ENCODE assay signal across 28 cellular contexts in the genomic region with DNA sequence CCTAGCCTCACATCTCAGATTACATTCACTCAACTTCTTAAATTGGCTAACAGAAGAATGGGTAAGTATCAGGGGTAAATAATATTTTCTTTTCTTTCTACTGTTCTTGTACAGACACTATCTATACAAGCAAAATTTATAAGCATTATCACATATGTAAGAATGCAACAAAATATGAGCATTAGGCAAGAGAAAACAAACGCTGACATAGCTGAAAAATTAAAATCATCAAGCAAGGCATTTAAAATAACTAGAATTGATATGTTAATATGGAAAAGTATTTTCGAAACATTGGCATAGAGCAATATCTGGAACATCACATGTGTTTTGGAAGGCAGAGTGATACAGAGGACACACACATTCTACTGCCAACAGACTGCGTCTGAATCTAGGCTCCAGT.
"Had no signal": no experiment of that assay in that cellular context is flagged by ENCODE, and none has a peak within 500 bp of the region (broad histone marks: within the 10 kb centered on the region; RNA-seq: fewer than 3 reads in every experiment).

No MANE protein-coding gene starts in this region.

- H2AFZ ChIP-seq: hepatocyte had no signal

- FAIRE-seq: endometrium, endothelial cell of umbilical vein, frontal cortex had no signal

- ATAC-seq: effector memory CD8-positive, alpha-beta T cell; esophagus mucosa; foreskin keratinocyte; gastrocnemius medialis; gastroesophageal sphincter; heart left ventricle; heart right ventricle had no signal

- H3K4me3 ChIP-seq: colonic mucosa, coronary artery, dorsolateral prefrontal cortex, esophagus muscularis mucosa, esophagus squamous epithelium, gastrocnemius medialis, gastroesophageal sphincter, heart left ventricle, heart right ventricle, hepatocyte had no signal

- H3K4me2 ChIP-seq: hepatocyte had no signal

- DNase-seq: colonic mucosa; cortex of kidney; dermis blood vessel endothelial cell; dorsolateral prefrontal cortex; effector CD4-positive, alpha-beta T cell; effector CD8-positive, alpha-beta T cell; effector memory CD4-positive, alpha-beta T cell; effector memory CD8-positive, alpha-beta T cell; endodermal cell; erythroblast; esophagus squamous epithelium; foreskin fibroblast; foreskin keratinocyte; foreskin melanocyte; gastrocnemius medialis; glutamatergic neuron; head of caudate nucleus; heart left ventricle; heart right ventricle had no signal

- H3K79me2 ChIP-seq: hepatocyte had no signal

- H3K27me3 ChIP-seq: colonic mucosa, dorsolateral prefrontal cortex, esophagus muscularis mucosa, esophagus squamous epithelium, foreskin keratinocyte, gastrocnemius medialis, gastroesophageal sphincter, heart left ventricle, heart right ventricle, hepatocyte had no signal

- H3K36me3 ChIP-seq: colonic mucosa, esophagus muscularis mucosa, esophagus squamous epithelium, gastrocnemius medialis, gastroesophageal sphincter, heart left ventricle, heart right ventricle had no signal

- H3K4me1 ChIP-seq: colonic mucosa, esophagus muscularis mucosa, esophagus squamous epithelium, foreskin keratinocyte, gastrocnemius medialis, gastroesophageal sphincter, heart left ventricle, heart right ventricle had no signal

- H3K9me3 ChIP-seq: colonic mucosa, esophagus muscularis mucosa, esophagus squamous epithelium, gastrocnemius medialis, gastroesophageal sphincter had no signal

- H3K27ac ChIP-seq: colonic mucosa, coronary artery, dorsolateral prefrontal cortex, epithelial cell of prostate, esophagus muscularis mucosa, esophagus squamous epithelium, foreskin keratinocyte, gastrocnemius medialis, gastroesophageal sphincter, heart left ventricle, heart right ventricle, hepatocyte had no signal
